Comparison of ENCODE assay signal across 27 cellular contexts in genomic region chr16:5640883-5641282, GRCh38.
DNase-seq lines count a peak whose midpoint lies in the region; ATAC-seq, FAIRE-seq and TF ChIP-seq lines count a peak whose summit lies in the region.
"Had no signal": no experiment of that assay in that cellular context is flagged by ENCODE, and none has a peak within 500 bp of the region (broad histone marks: within the 10 kb centered on the region; RNA-seq: fewer than 3 reads in every experiment).

No MANE protein-coding gene starts in this region.

- H3K27ac ChIP-seq in HEK293 (ENCODE audit: extremely low read depth, low read depth, low read length), result no peak overlapping the region
- no peak overlapping the region for H3K27ac ChIP-seq in H1 (ENCODE audit: low read depth, low read length)
- H3K27ac ChIP-seq in neuronal stem cell (replicated peaks; ENCODE audit: low read length), result no peak overlapping the region
- H3K27ac ChIP-seq: BLaER1 had no signal

- H4K8ac ChIP-seq in H1 (ENCODE audit: extremely low read depth, insufficient read depth, low read length) (no peak overlapping the region), neuronal stem cell (ENCODE audit: low read depth, low read length) (no peak overlapping the region)

- H3K4ac ChIP-seq in H1 (replicated peaks; ENCODE audit: insufficient read length, low read depth, low read length) (no peak overlapping the region), neuronal stem cell (ENCODE audit: low read length) (no peak overlapping the region)

- 76% methylated on average over 1 of the region's 1 CpG; no CpG with 5 or more reads in 1 of the 2 experiments for WGBS in H1 (ENCODE audit: extremely low coverage in 1 of 2, insufficient coverage in 1 of 2, insufficient read length in 1 of 2, insufficient replicate concordance in 2 of 2, low coverage in 1 of 2, low lambda C conversion rate in 2 of 2, missing lambda C conversion rate in 1 of 2), 2 experiments
- WGBS in neuronal stem cell (ENCODE audit: extremely low coverage in 2 of 2, insufficient read length in 2 of 2, insufficient replicate concordance in 1 of 2), 2 donors, result no CpG with 5 or more reads among the region's 1 CpG

- no peak for TF ChIP-seq CTCF in HEK293 (tag by site-specific recombination; IDR thresholded peaks at IDR 0.05)
- no peak for TF ChIP-seq CTCF in H1 (IDR thresholded peaks at IDR 0.05; ENCODE audit: control extremely low read depth in 1 of 3, insufficient read depth in 1 of 3, low read depth in 1 of 3, low read length in 3 of 3)

- H3K23ac ChIP-seq in H1 (ENCODE audit: insufficient read length) (peak overlapping the region; percentile 32), neuronal stem cell (ENCODE audit: low read depth, low read length, poor library complexity) (no peak overlapping the region)

- H3K9me3 Mint-ChIP-seq in activated CD8-positive, alpha-beta memory T cell treated with anti-CD3 and anti-CD28 coated beads, Interleukin-2, amount 10 ng/mL, durations not matched to agents 7 days and 5 days (ENCODE audit: low read depth), result peaks cover 16% of the 10 kb centered on the region

- no peak overlapping the region for H3K18ac ChIP-seq in H1 (ENCODE audit: extremely low read depth, low read length)
- no peak overlapping the region for H3K18ac ChIP-seq in neuronal stem cell (ENCODE audit: low read length)

- H3K36me3 ChIP-seq in HEK293 (ENCODE audit: control insufficient read depth in 2 of 2, insufficient read depth in 1 of 2, low read length in 2 of 2) (no peaks in the 10 kb centered on the region), H1 (ENCODE audit: control insufficient read depth in 2 of 4, insufficient read depth in 4 of 4, low read length in 3 of 4) (no peaks in the 10 kb centered on the region), neuronal stem cell (replicated peaks in 1 of 2; ENCODE audit: control insufficient read depth in 2 of 2, insufficient read depth in 2 of 2, low read length in 2 of 2) (no peaks in the 10 kb centered on the region)
- H3K36me3 ChIP-seq: BE2C, BLaER1 had no signal

- H3K27ac Mint-ChIP-seq in activated CD8-positive, alpha-beta memory T cell treated with anti-CD3 and anti-CD28 coated beads, Interleukin-2, amount 10 ng/mL, durations not matched to agents 7 days and 5 days, result no peak overlapping the region
- H3K27ac Mint-ChIP-seq: CD4-positive, alpha-beta memory T cell; CD4-positive, CD25-positive, alpha-beta regulatory T cell; CD8-positive, alpha-beta memory T cell had no signal

- no peak for DNase-seq in H1 (ENCODE audit: low read depth in 1 of 2, low spot score in 2 of 2)
- DNase-seq in neuronal stem cell (ENCODE audit: low spot score), result no peak
- no peak for DNase-seq in activated CD8-positive, alpha-beta memory T cell treated with anti-CD3 and anti-CD28 coated beads, Interleukin-2, amount 10 ng/mL, durations not matched to agents 7 days and 5 days
- no peak for DNase-seq in HuH-7.5 (ENCODE audit: low spot score)
- DNase-seq: 8988T; ACHN; BE2C; C1 segment of cervical spinal cord; CD4-positive, alpha-beta memory T cell; CD4-positive, CD25-positive, alpha-beta regulatory T cell; CD8-positive, alpha-beta memory T cell; COR-L47; DMS 273 treated with DMSO at 0.1 percent for 48 hours; DMS153; DMS53; DMS79; DND-41; EL; GDM1 had no signal

- H3K79me1 ChIP-seq in H1 (ENCODE audit: low read depth, low read length) (no peaks in the 10 kb centered on the region), neuronal stem cell (ENCODE audit: low read depth, low read length) (no peaks in the 10 kb centered on the region)

- no peak overlapping the region for H2BK20ac ChIP-seq in H1 (ENCODE audit: low read length)

- H3K23me2 ChIP-seq in H1 (ENCODE audit: low read depth, low read length), result peaks cover 6% of the 10 kb centered on the region; the same call in 1 of the 2 replicates

- H2AFZ ChIP-seq in H1 (ENCODE audit: low read length), result no peak overlapping the region
- no peak overlapping the region for H2AFZ ChIP-seq in neuronal stem cell (ENCODE audit: low read length)

- no peak for TF ChIP-seq EP300 in H1 (IDR thresholded peaks at IDR 0.05; ENCODE audit: borderline replicate concordance in 1 of 2, low read depth in 2 of 2, low read length in 2 of 2)

- TF ChIP-seq RAD21 in H1 (IDR thresholded peaks at IDR 0.05 in 1 of 2, conservative IDR thresholded peaks at IDR 0.05 in 1 of 2; ENCODE audit: low read depth in 2 of 2, low read length in 2 of 2), result no peak

- no peaks in the 10 kb centered on the region for H3K27me3 ChIP-seq in H1 (replicated peaks in 1 of 4; ENCODE audit: control insufficient read depth in 3 of 4, extremely low read depth in 1 of 4, insufficient read depth in 3 of 4, low read length in 3 of 4)
- no peaks in the 10 kb centered on the region for H3K27me3 ChIP-seq in neuronal stem cell (ENCODE audit: control insufficient read depth in 3 of 3, insufficient read depth in 3 of 3, low read depth in 1 of 3, low read length in 3 of 3)
- H3K27me3 ChIP-seq: BE2C, BLaER1 had no signal

- H3K36me3 Mint-ChIP-seq in activated CD8-positive, alpha-beta memory T cell treated with anti-CD3 and anti-CD28 coated beads, Interleukin-2, amount 10 ng/mL, durations not matched to agents 7 days and 5 days, result no peaks in the 10 kb centered on the region
- H3K36me3 Mint-ChIP-seq: CD14-positive monocyte; CD4-positive, alpha-beta memory T cell; CD4-positive, CD25-positive, alpha-beta regulatory T cell; CD8-positive, alpha-beta memory T cell had no signal

- H4K91ac ChIP-seq in H1 (replicated peaks; ENCODE audit: insufficient read length, low read length), result peak overlapping the region; percentile 44
- no peak overlapping the region for H4K91ac ChIP-seq in neuronal stem cell (ENCODE audit: low read depth, low read length, poor library complexity)

- H3K4me1 ChIP-seq in HEK293 (ENCODE audit: control insufficient read depth, insufficient read depth, low read length), result no peaks in the 10 kb centered on the region
- H3K4me1 ChIP-seq in H1 (replicated peaks in 1 of 4; ENCODE audit: control insufficient read depth in 3 of 4, insufficient read depth in 4 of 4, low read length in 3 of 4), result peaks cover 0 to 7% (median 0%) of the 10 kb centered on the region in 4 experiments; a peak in 2 of 7 replicates
- peaks cover 0 to 7% of the 10 kb centered on the region in 2 donors for H3K4me1 ChIP-seq in neuronal stem cell (ENCODE audit: control insufficient read depth in 2 of 2, insufficient read depth in 1 of 2, low read depth in 1 of 2, low read length in 2 of 2)
- H3K4me1 ChIP-seq: BLaER1 had no signal

- ATAC-seq in activated CD8-positive, alpha-beta memory T cell treated with anti-CD3 and anti-CD28 coated beads, Interleukin-2, amount 10 ng/mL, durations not matched to agents 7 days and 5 days, result no peak
- no peak for ATAC-seq in GM19351 (IDR thresholded peaks at IDR 0.05; ENCODE audit: unreplicated experiment)
- ATAC-seq: GM12878 had no signal

- no peaks in the 10 kb centered on the region for H3K4me1 Mint-ChIP-seq in activated CD8-positive, alpha-beta memory T cell treated with anti-CD3 and anti-CD28 coated beads, Interleukin-2, amount 10 ng/mL, durations not matched to agents 7 days and 5 days
- H3K4me1 Mint-ChIP-seq: CD14-positive monocyte; CD4-positive, alpha-beta memory T cell; CD4-positive, CD25-positive, alpha-beta regulatory T cell; CD8-positive, alpha-beta memory T cell had no signal

- no peak overlapping the region for H4K5ac ChIP-seq in H1 (ENCODE audit: insufficient read length, low read depth, low read length)

- H3K27me3 Mint-ChIP-seq in activated CD8-positive, alpha-beta memory T cell treated with anti-CD3 and anti-CD28 coated beads, Interleukin-2, amount 10 ng/mL, durations not matched to agents 7 days and 5 days, result no peaks in the 10 kb centered on the region
- H3K27me3 Mint-ChIP-seq: CD4-positive, alpha-beta memory T cell; CD4-positive, CD25-positive, alpha-beta regulatory T cell; CD8-positive, alpha-beta memory T cell had no signal

- TF ChIP-seq POLR2A in H1 (IDR thresholded peaks at IDR 0.05; ENCODE audit: control extremely low read depth in 1 of 2, low read depth in 2 of 2, low read length in 2 of 2), result no peak

- no peak overlapping the region for H3K4me3 Mint-ChIP-seq in activated CD8-positive, alpha-beta memory T cell treated with anti-CD3 and anti-CD28 coated beads, Interleukin-2, amount 10 ng/mL, durations not matched to agents 7 days and 5 days
- H3K4me3 Mint-ChIP-seq: CD14-positive monocyte; CD4-positive, alpha-beta memory T cell; CD4-positive, CD25-positive, alpha-beta regulatory T cell; CD8-positive, alpha-beta memory T cell had no signal

- H3K56ac ChIP-seq in H1 (replicated peaks; ENCODE audit: insufficient read length, low read depth, low read length), result no peak overlapping the region

- H3K14ac ChIP-seq in H1 (ENCODE audit: insufficient read length) (no peak overlapping the region), neuronal stem cell (ENCODE audit: low read length) (peak overlapping the region; percentile 2)

- no peak overlapping the region for H3K9ac ChIP-seq in H1 (replicated peaks in 1 of 4; ENCODE audit: extremely low read depth in 1 of 4, low read depth in 3 of 4, low read length in 3 of 4)
- no peak overlapping the region for H3K9ac ChIP-seq in neuronal stem cell (ENCODE audit: low read depth, low read length, poor library complexity)
- H3K9ac ChIP-seq: BLaER1 had no signal

- H3K4me3 ChIP-seq in HEK293 (ENCODE audit: low read depth, low read length) (no peak overlapping the region), H1 (ENCODE audit: extremely low read depth in 1 of 4, insufficient read depth in 2 of 4, low read depth in 3 of 4, low read length in 4 of 4) (no peak overlapping the region), neuronal stem cell (ENCODE audit: low read length in 2 of 2) (peak overlapping the region in 1 of 2 donors; percentile 67)
- H3K4me3 ChIP-seq: BLaER1, GM12878 had no signal

- FAIRE-seq in H1 (lab: Jason Lieb, UNC), result no peak
- FAIRE-seq: A204.1, GM12878, GM12892, GM18507 had no signal

- H2BK120ac ChIP-seq in H1 (replicated peaks; ENCODE audit: low read depth, low read length), result no peak overlapping the region
- H2BK120ac ChIP-seq in neuronal stem cell (ENCODE audit: low read depth, low read length), result no peak overlapping the region

- H3K4me2 ChIP-seq in H1 (ENCODE audit: insufficient read depth in 1 of 2, low read depth in 2 of 2, low read length in 2 of 2) (no peak overlapping the region), neuronal stem cell (ENCODE audit: insufficient read depth, low read length, poor library complexity, severe bottlenecking) (no peak overlapping the region)
- H3K4me2 ChIP-seq: BLaER1 had no signal

- POLR2A ChIA-PET in HEK293 (lab: Yijun Ruan, JAX) (no interaction called here), H1 (lab: Charles Lee; ENCODE audit: partially characterized antibody) (no interaction called here)

- 0 out of 2 replicates have a peak overlapping the region, but pooled peaks have one; percentile 46 for H2AK5ac ChIP-seq in H1 (ENCODE audit: low read depth, low read length)
- no peak overlapping the region for H2AK5ac ChIP-seq in neuronal stem cell (ENCODE audit: low read depth, low read length)

- peaks cover 0 to 9% of the 10 kb centered on the region in 2 experiments for H4K20me1 ChIP-seq in H1 (replicated peaks in 1 of 2; ENCODE audit: control insufficient read depth in 1 of 2, insufficient read depth in 2 of 2, low read length in 2 of 2)
- H4K20me1 ChIP-seq: BLaER1 had no signal

- CTCF ChIA-PET in HEK293 (lab: Yijun Ruan, JAX), result no interaction called here
- CTCF ChIA-PET in H1 (lab: Charles Lee; ENCODE audit: partially characterized antibody), result interaction anchor here (1.7 kb wide), 1 partner anchor 8 kb away, joined by 8 read pairs; no protein-coding TSS in a partner anchor
- CTCF ChIA-PET in activated CD8-positive, alpha-beta memory T cell treated with anti-CD3 and anti-CD28 coated beads, Interleukin-2, amount 10 ng/mL, durations not matched to agents 7 days and 5 days (lab: Charles Lee), result no interaction called here

- peaks cover 0 to 10% of the 10 kb centered on the region in 2 experiments; a peak in 2 of 4 replicates for H3K79me2 ChIP-seq in H1 (ENCODE audit: control insufficient read depth in 1 of 2, insufficient read depth in 2 of 2, low read length in 2 of 2)

- no peaks in the 10 kb centered on the region for H3K9me3 ChIP-seq in HEK293 (ENCODE audit: control insufficient read depth, insufficient read depth, low read depth, low read length)
- peaks cover 0 to 3% of the 10 kb centered on the region in 2 experiments; a peak in 1 of 4 replicates for H3K9me3 ChIP-seq in H1 (ENCODE audit: insufficient read depth in 2 of 2, low read depth in 1 of 2, low read length in 1 of 2)
- peaks cover 0 to 6% of the 10 kb centered on the region in 2 donors for H3K9me3 ChIP-seq in neuronal stem cell (replicated peaks in 1 of 2; ENCODE audit: control insufficient read depth in 2 of 2, insufficient read depth in 1 of 2, low read depth in 1 of 2, low read length in 2 of 2)
- H3K9me3 ChIP-seq: BE2C, BLaER1 had no signal

- no peak overlapping the region; the same call in 1 of the 2 replicates for H2BK12ac ChIP-seq in H1 (ENCODE audit: low read depth, low read length)
- no peak overlapping the region for H2BK12ac ChIP-seq in neuronal stem cell (ENCODE audit: low read length)

- H2BK15ac ChIP-seq in H1 (ENCODE audit: low read length), result no peak overlapping the region
- H2BK15ac ChIP-seq in neuronal stem cell (ENCODE audit: low read length), result no peak overlapping the region

- no peak overlapping the region; the same call in 1 of the 2 replicates for H2BK5ac ChIP-seq in H1 (ENCODE audit: low read depth, low read length)
- no peak overlapping the region for H2BK5ac ChIP-seq in neuronal stem cell (ENCODE audit: low read length)
